ENCODE assay signal across 27 cellular contexts in the genomic region with DNA sequence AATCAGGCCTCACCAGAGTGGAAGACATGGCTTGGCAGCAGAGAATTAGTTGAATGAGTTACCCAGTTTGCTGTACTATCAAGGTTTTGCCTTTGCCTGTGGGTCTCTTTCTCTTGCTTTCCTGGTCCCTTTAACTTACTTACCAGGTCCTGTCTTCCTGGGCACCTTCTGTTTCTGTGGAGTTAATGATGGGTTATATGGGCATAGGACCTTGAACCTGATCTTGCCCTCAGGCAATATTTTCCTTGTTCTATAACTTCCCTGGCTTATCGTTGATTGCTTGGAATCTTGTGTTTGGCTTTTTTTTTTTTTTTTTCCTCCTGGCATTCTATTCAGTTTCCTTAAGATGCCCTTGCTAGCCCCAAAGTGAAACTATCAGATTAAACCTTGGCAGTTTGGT.
"Had no signal": no experiment of that assay in that cellular context is flagged by ENCODE, and none has a peak within 500 bp of the region (broad histone marks: within the 10 kb centered on the region; RNA-seq: fewer than 3 reads in every experiment).

No MANE protein-coding gene starts in this region.

- DNase-seq: activated CD4-positive, alpha-beta T cell treated with anti-CD3 and anti-CD28 coated beads for 36 hours; activated CD4-positive, alpha-beta T cell treated with anti-CD3 and anti-CD28 coated beads, Interleukin-2, amount 50 U/mL, for 4 hours; activated CD4-positive, CD25-positive, alpha-beta regulatory T cell; activated naive CD4-positive, alpha-beta T cell; activated T-cell treated with anti-CD3 and anti-CD28 coated beads for 4 hours; activated T-cell treated with anti-CD3 and anti-CD28 coated beads, Interleukin-2, amount 50 U/mL, for 72 hours; anterior cingulate cortex; cortex of kidney; effector memory CD8-positive, alpha-beta T cell; erythroblast; gastrocnemius medialis; glutamatergic neuron; left ventricle myocardium superior; naive B cell; nephron progenitor cell; nucleus accumbens; pancreas; sigmoid colon; stimulated activated CD4-positive, alpha-beta T cell treated with anti-CD3 and anti-CD28 coated beads, Interleukin-15, amount 100 ng/mL, for 24 hours; stimulated activated CD4-positive, alpha-beta T cell treated with anti-CD3 and anti-CD28 coated beads, Interleukin-2, amount 100 ng/mL, for 24 hours; stimulated activated naive CD4-positive, alpha-beta T cell had no signal

- H3K4me3 ChIP-seq: cardiac muscle cell, gastrocnemius medialis, pancreas, prostate gland, sigmoid colon, suprapubic skin, tibial nerve had no signal

- H3K4me3 Mint-ChIP-seq: activated CD4-positive, alpha-beta T cell treated with anti-CD3 and anti-CD28 coated beads for 36 hours; activated naive CD8-positive, alpha-beta T cell; activated T-cell treated with anti-CD3 and anti-CD28 coated beads, Interleukin-2, amount 50 U/mL, for 72 hours; effector memory CD8-positive, alpha-beta T cell; naive B cell; nephron progenitor cell; T-helper 2 cell treated with Interferon-gamma antibody and Interleukin-4, amounts not matched to agents 5 μg/mL and 100 μg/mL, for 36 hours had no signal

- H3K36me3 ChIP-seq: cardiac muscle cell, gastrocnemius medialis, pancreas, prostate gland, sigmoid colon, suprapubic skin, tibial nerve had no signal

- H3K9me3 Mint-ChIP-seq: effector memory CD8-positive, alpha-beta T cell had no signal

- H3K9me3 ChIP-seq: gastrocnemius medialis, pancreas, prostate gland, suprapubic skin, tibial nerve had no signal

- H3K4me1 ChIP-seq: gastrocnemius medialis, tibial nerve had no signal

- H3K27me3 Mint-ChIP-seq: activated CD4-positive, alpha-beta T cell treated with anti-CD3 and anti-CD28 coated beads for 36 hours; activated naive CD8-positive, alpha-beta T cell; naive B cell had no signal

- H3K27ac ChIP-seq: cardiac muscle cell, gastrocnemius medialis, pancreas, sigmoid colon, suprapubic skin, tibial nerve had no signal

- H3K27ac Mint-ChIP-seq: activated CD4-positive, alpha-beta T cell treated with anti-CD3 and anti-CD28 coated beads for 36 hours; activated naive CD8-positive, alpha-beta T cell; activated T-cell treated with anti-CD3 and anti-CD28 coated beads, Interleukin-2, amount 50 U/mL, for 72 hours; effector memory CD8-positive, alpha-beta T cell; T-helper 2 cell treated with Interferon-gamma antibody and Interleukin-4, amounts not matched to agents 5 μg/mL and 100 μg/mL, for 36 hours had no signal

- H3K36me3 Mint-ChIP-seq: activated naive CD8-positive, alpha-beta T cell had no signal

- H3K27me3 ChIP-seq: gastrocnemius medialis, pancreas, sigmoid colon, suprapubic skin, tibial nerve had no signal
